Comparison of ENCODE assay signal across 21 cellular contexts in genomic region chr10:104581884-104582603, GRCh38. TPM values are rescaled to one million over a fixed set of nuclear protein-coding genes. Genes with fewer than 3 reads are reported as not detected.
A peak's percentile ranks its signal among the peaks of the same experiment; 100 is the strongest.
DNase-seq lines count a peak whose midpoint lies in the region; ATAC-seq, FAIRE-seq and TF ChIP-seq lines count a peak whose summit lies in the region.
"Had no signal": no experiment of that assay in that cellular context is flagged by ENCODE, and none has a peak within 500 bp of the region (broad histone marks: within the 10 kb centered on the region; RNA-seq: fewer than 3 reads in every experiment).

No MANE protein-coding gene starts in this region.

- ATAC-seq in SK-N-SH treated with all-trans-retinoic acid at 6 μM for 48 hours (peak; percentile 59), GM18867 (IDR thresholded peaks at IDR 0.05; ENCODE audit: unreplicated experiment) (no peak)
- ATAC-seq in activated CD8-positive, alpha-beta T cell treated with anti-CD3 and anti-CD28 coated beads for 36 hours: no peak
- ATAC-seq: natural killer cell had no signal

- POLR2A ChIA-PET in AG04450 (lab: Yijun Ruan, JAX): no interaction called here
- POLR2A ChIA-PET in activated CD8-positive, alpha-beta T cell treated with anti-CD3 and anti-CD28 coated beads for 36 hours (lab: Charles Lee): no interaction called here

- intact Hi-C loops in activated CD8-positive, alpha-beta T cell treated with anti-CD3 and anti-CD28 coated beads for 36 hours (cut with micrococcal nuclease): loop anchor here (2.0 kb wide), 1 partner anchor 33 kb away; no protein-coding TSS in a partner anchor

- H3K9me3 Mint-ChIP-seq in HFFc6: no peaks in the 10 kb centered on the region
- H3K9me3 Mint-ChIP-seq in activated CD8-positive, alpha-beta T cell treated with anti-CD3 and anti-CD28 coated beads for 36 hours: no peaks in the 10 kb centered on the region
- H3K9me3 Mint-ChIP-seq: activated T-helper 2 cell treated with anti-CD3 and anti-CD28 coated beads, Interferon-gamma antibody, Interleukin-2, Interleukin-4, amounts not matched to agents 10 μg/mL and 5 μg/mL and 100 μg/mL, durations not matched to agents 14 hours and 24 hours and 36 hours; natural killer cell had no signal

- no peak for TF ChIP-seq CTCF in AG04450 (IDR thresholded peaks at IDR 0.05; ENCODE audit: low read depth, low read length)
- TF ChIP-seq CTCF in HFFc6 (IDR thresholded peaks at IDR 0.05): no peak
- TF ChIP-seq CTCF in activated CD8-positive, alpha-beta T cell treated with anti-CD3 and anti-CD28 coated beads for 36 hours (IDR thresholded peaks at IDR 0.05): no peak

- DNase-seq in AG04450 (ENCODE audit: low read depth, low spot score) (peak; percentile 63), HFFc6 (peak; percentile 93), glomerular visceral epithelial cell (ENCODE audit: extremely low spot score) (peak; percentile 52), frontal cortex (ENCODE audit: low spot score in 2 of 2) (no peak), NCI-H446 treated with DMSO at 0.1 percent for 48 hours (lab: John Stamatoyannopoulos, UW) (no peak)
- DNase-seq in activated CD8-positive, alpha-beta T cell treated with anti-CD3 and anti-CD28 coated beads for 36 hours: no peak
- DNase-seq: adrenal gland; GF-D8; natural killer cell; NCI-H1048; stimulated activated CD4-positive, alpha-beta T cell treated with anti-CD3 and anti-CD28 coated beads, Interleukin-12 subunit alpha, Interleukin-12 subunit beta, amount 100 ng/mL, for 4 hours; stimulated activated naive CD4-positive, alpha-beta T cell treated with Interleukin-2 at 50 U/mL for 16 hours; upper lobe of left lung had no signal

- no peak overlapping the region for H3K4me3 ChIP-seq in AG04450 (ENCODE audit: low read depth, low read length)
- H3K4me3 ChIP-seq: adrenal gland, upper lobe of left lung had no signal

- no peaks in the 10 kb centered on the region for H3K27me3 ChIP-seq in AG04450 (ENCODE audit: control insufficient read depth, insufficient read depth, low read length)
- H3K27me3 ChIP-seq: upper lobe of left lung had no signal

- H3K36me3 Mint-ChIP-seq in HFFc6 (ENCODE audit: low read depth): no peaks in the 10 kb centered on the region
- no peaks in the 10 kb centered on the region for H3K36me3 Mint-ChIP-seq in activated CD8-positive, alpha-beta T cell treated with anti-CD3 and anti-CD28 coated beads for 36 hours (ENCODE audit: low read depth)
- H3K36me3 Mint-ChIP-seq: memory B cell, natural killer cell, WTC11 had no signal

- H3K9me3 ChIP-seq in AG04450 (ENCODE audit: control insufficient read depth, insufficient read depth, low read length): no peaks in the 10 kb centered on the region
- H3K9me3 ChIP-seq: adrenal gland, upper lobe of left lung had no signal

- H3K27ac ChIP-seq in AG04450 (ENCODE audit: low read depth, low read length): peak overlapping the region; percentile 31
- H3K27ac ChIP-seq: adrenal gland, upper lobe of left lung had no signal

- CTCF ChIA-PET in AG04450 (lab: Charles Lee): interaction anchor here (0.9 to 4.0 kb wide), 4 partner anchors 30 to 290 kb away, joined by 3 to 22 read pairs (median 7); no protein-coding TSS in a partner anchor
- CTCF ChIA-PET in activated CD8-positive, alpha-beta T cell treated with anti-CD3 and anti-CD28 coated beads for 36 hours (lab: Charles Lee): interaction anchor here (1.1 to 1.3 kb wide), 2 partner anchors 19 to 21 kb away, joined by 3 to 4 read pairs; no protein-coding TSS in a partner anchor

- peaks cover 4% of the 10 kb centered on the region for H3K27me3 Mint-ChIP-seq in HFFc6 (ENCODE audit: insufficient read depth)
- H3K27me3 Mint-ChIP-seq in activated CD8-positive, alpha-beta T cell treated with anti-CD3 and anti-CD28 coated beads for 36 hours: peaks cover 16% of the 10 kb centered on the region

- H3K4me3 Mint-ChIP-seq in HFFc6: peak overlapping the region; percentile 85
- H3K4me3 Mint-ChIP-seq in activated CD8-positive, alpha-beta T cell treated with anti-CD3 and anti-CD28 coated beads for 36 hours: no peak overlapping the region
- H3K4me3 Mint-ChIP-seq: memory B cell, natural killer cell, WTC11 had no signal

- peak overlapping the region; percentile 89 for H3K27ac Mint-ChIP-seq in HFFc6
- H3K27ac Mint-ChIP-seq in activated CD8-positive, alpha-beta T cell treated with anti-CD3 and anti-CD28 coated beads for 36 hours: no peak overlapping the region
- H3K27ac Mint-ChIP-seq: activated T-helper 2 cell treated with anti-CD3 and anti-CD28 coated beads, Interferon-gamma antibody, Interleukin-2, Interleukin-4, amounts not matched to agents 10 μg/mL and 5 μg/mL and 100 μg/mL, durations not matched to agents 14 hours and 24 hours and 36 hours; memory B cell; natural killer cell; progenitor cell of endocrine pancreas; WTC11 had no signal

- no peak for FAIRE-seq in frontal cortex (lab: Jason Lieb, UNC)

- H3K4me1 Mint-ChIP-seq in HFFc6 (ENCODE audit: low read depth): peaks cover 37% of the 10 kb centered on the region
- peaks cover 15% of the 10 kb centered on the region for H3K4me1 Mint-ChIP-seq in activated CD8-positive, alpha-beta T cell treated with anti-CD3 and anti-CD28 coated beads for 36 hours (ENCODE audit: low read depth)

TF ChIP-seq in SK-N-SH treated with all-trans-retinoic acid at 6 μM for 48 hours, 23 proteins besides CTCF, POLR2A, EP300 and RAD21:
- no peak for TF ChIP-seq CSDC2 (CRISPR knock-in tag; IDR thresholded peaks at IDR 0.05)
- no peak for TF ChIP-seq TOX (CRISPR knock-in tag; IDR thresholded peaks at IDR 0.05; ENCODE audit: borderline replicate concordance)
- no peak for TF ChIP-seq RARB (CRISPR knock-in tag; IDR thresholded peaks at IDR 0.05)
- TF ChIP-seq, protein P1, sequence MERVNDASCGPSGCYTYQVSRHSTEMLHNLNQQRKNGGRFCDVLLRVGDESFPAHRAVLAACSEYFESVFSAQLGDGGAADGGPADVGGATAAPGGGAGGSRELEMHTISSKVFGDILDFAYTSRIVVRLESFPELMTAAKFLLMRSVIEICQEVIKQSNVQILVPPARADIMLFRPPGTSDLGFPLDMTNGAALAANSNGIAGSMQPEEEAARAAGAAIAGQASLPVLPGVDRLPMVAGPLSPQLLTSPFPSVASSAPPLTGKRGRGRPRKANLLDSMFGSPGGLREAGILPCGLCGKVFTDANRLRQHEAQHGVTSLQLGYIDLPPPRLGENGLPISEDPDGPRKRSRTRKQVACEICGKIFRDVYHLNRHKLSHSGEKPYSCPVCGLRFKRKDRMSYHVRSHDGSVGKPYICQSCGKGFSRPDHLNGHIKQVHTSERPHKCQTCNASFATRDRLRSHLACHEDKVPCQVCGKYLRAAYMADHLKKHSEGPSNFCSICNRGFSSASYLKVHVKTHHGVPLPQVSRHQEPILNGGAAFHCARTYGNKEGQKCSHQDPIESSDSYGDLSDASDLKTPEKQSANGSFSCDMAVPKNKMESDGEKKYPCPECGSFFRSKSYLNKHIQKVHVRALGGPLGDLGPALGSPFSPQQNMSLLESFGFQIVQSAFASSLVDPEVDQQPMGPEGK (CRISPR knock-in tag; IDR thresholded peaks at IDR 0.05; ENCODE audit: borderline replicate concordance): no peak

RNA-seq across cellular contexts. Expression of gene SORCS3, which starts 59.0 kb away (rescaled TPM):
- not detected in 2 replicates for polyA plus RNA-seq in AG04450 (2011; rRNA removed)
- polyA minus RNA-seq in AG04450 (2011; rRNA and poly(A)+ RNA removed): not detected in 2 replicates
- not detected for total RNA-seq in HFFc6 (2021; fragmentation: NEBNext Ultra II Directional; extraction: Animal tissue kit (Norgen Biotek cat#: 25700))
- total RNA-seq in activated CD8-positive, alpha-beta T cell treated with anti-CD3 and anti-CD28 coated beads for 36 hours: not detected
- 11.4 TPM for total RNA-seq in frontal cortex
- total RNA-seq: activated T-helper 2 cell treated with anti-CD3 and anti-CD28 coated beads, Interferon-gamma antibody, Interleukin-2, Interleukin-4, amounts not matched to agents 10 μg/mL and 5 μg/mL and 100 μg/mL, durations not matched to agents 14 hours and 24 hours and 36 hours; H4; T-helper 1 cell treated with Interleukin-12 subunit alpha and Interleukin-12 subunit beta and Interleukin-4 antibody, amounts not matched to agents 30 ng/mL and 1 ng/mL, for 36 hours; upper lobe of left lung had no signal

Comparison
In these comparisons a context has a peak if more than half of its experiments do, and no peak if none do; other contexts are left out.
1. DNase-seq: peak in AG04450 (single experiment), HFFc6 (single experiment) and glomerular visceral epithelial cell (single experiment); none in activated CD8-positive, alpha-beta T cell treated with anti-CD3 and anti-CD28 coated beads for 36 hours (single experiment), frontal cortex (0 of 2) and NCI-H446 treated with DMSO at 0.1 percent for 48 hours (single experiment).
2. RNA of gene SORCS3, which starts 59.0 kb away (total RNA-seq): 11.4 TPM in frontal cortex (single experiment); not detected in activated CD8-positive, alpha-beta T cell treated with anti-CD3 and anti-CD28 coated beads for 36 hours and not detected in HFFc6; every median in the first group is over 10 times any median in the second.